7 cellular contexts compared by ENCODE assay signal in genomic region chr12:26113194-26113654, GRCh38. TPM values are rescaled to one million over a fixed set of nuclear protein-coding genes. Genes with fewer than 3 reads are reported as not detected.
DNase-seq lines count a peak whose midpoint lies in the region; ATAC-seq and TF ChIP-seq lines count a peak whose summit lies in the region.

No MANE protein-coding gene starts in this region.

- no peaks in the 10 kb centered on the region for H3K27me3 ChIP-seq in KMS-11 (ENCODE audit: insufficient read depth, low read depth)
- peaks cover 49% of the 10 kb centered on the region for H3K27me3 ChIP-seq in iPS-18a (ENCODE audit: control insufficient read depth, insufficient read depth, low read length)
- no peaks in the 10 kb centered on the region for H3K27me3 ChIP-seq in stomach smooth muscle (ENCODE audit: control insufficient read depth in 1 of 2, insufficient read depth in 2 of 2, low read length in 2 of 2)

- H3K79me2 ChIP-seq in KMS-11 (ENCODE audit: insufficient read depth, low read depth) = peaks cover 5% of the 10 kb centered on the region; the same call in 1 of the 2 replicates

- H3K36me3 ChIP-seq in KMS-11 (ENCODE audit: insufficient read depth) = no peaks in the 10 kb centered on the region
- H3K36me3 ChIP-seq in iPS-18a (ENCODE audit: control insufficient read depth, low read depth, low read length) = no peaks in the 10 kb centered on the region
- H3K36me3 ChIP-seq in stomach smooth muscle (ENCODE audit: control insufficient read depth in 2 of 2, insufficient read depth in 2 of 2, low read length in 2 of 2) = no peaks in the 10 kb centered on the region

- no peaks in the 10 kb centered on the region for H3K9me3 Mint-ChIP-seq in T-cell

- peak overlapping the region; percentile 63 to 80 (median 64) for H3K4me3 Mint-ChIP-seq in T-cell

- peak overlapping the region; percentile 68; the same call in 1 of the 2 replicates for H3K9ac ChIP-seq in KMS-11
- peak overlapping the region; percentile 67 for H3K9ac ChIP-seq in iPS-18a (ENCODE audit: low read length)
- H3K9ac ChIP-seq in stomach smooth muscle (ENCODE audit: low read length in 2 of 2) = peak overlapping the region in 1 of 2 donors; percentile 75

- ATAC-seq in T-cell (replicated peaks in 1 of 4) (no peak), GM19023 (IDR thresholded peaks at IDR 0.05; ENCODE audit: unreplicated experiment) (no peak), HG02973 (IDR thresholded peaks at IDR 0.05; ENCODE audit: unreplicated experiment) (no peak)

- no peak for TF ChIP-seq CTCF in KMS-11 (conservative IDR thresholded peaks at IDR 0.05; ENCODE audit: low read depth, low read length)

- peaks cover 7 to 12% (median 10%) of the 10 kb centered on the region in 3 donors for H3K4me1 Mint-ChIP-seq in T-cell

- peak overlapping the region; percentile 54 for H2AFZ ChIP-seq in KMS-11 (ENCODE audit: low read depth)

- no peaks in the 10 kb centered on the region for H3K36me3 Mint-ChIP-seq in T-cell

- H3K27me3 Mint-ChIP-seq in T-cell = peaks cover 22 to 39% of the 10 kb centered on the region in 2 donors

- H3K27ac ChIP-seq in KMS-11 (peak overlapping the region; percentile 86), iPS-18a (ENCODE audit: low read length) (no peak overlapping the region), stomach smooth muscle (ENCODE audit: low read length) (peak overlapping the region; percentile 95)

- peak overlapping the region; percentile 86 for H3K4me2 ChIP-seq in KMS-11

- DNase-seq in T-cell = no peak
- DNase-seq in KG1 (lab: John Stamatoyannopoulos, UW) = no peak

- CTCF ChIA-PET in T-cell (lab: Charles Lee) = interaction anchor here in 1 of 2 donors (0.5 kb wide), 1 partner anchor 56 kb away, joined by 3 read pairs; no protein-coding TSS in a partner anchor

- POLR2A ChIA-PET in T-cell (lab: Charles Lee) = no interaction called here

- H3K27ac Mint-ChIP-seq in T-cell = no peak overlapping the region

- H3K4me1 ChIP-seq in KMS-11 (ENCODE audit: low read depth, poor library complexity, severe bottlenecking) (peaks cover 53% of the 10 kb centered on the region), iPS-18a (ENCODE audit: control insufficient read depth, low read depth, low read length) (peaks cover 26% of the 10 kb centered on the region), stomach smooth muscle (ENCODE audit: control insufficient read depth, insufficient read depth, low read length) (peaks cover 31% of the 10 kb centered on the region)

- no peaks in the 10 kb centered on the region for H4K20me1 ChIP-seq in KMS-11 (ENCODE audit: insufficient read depth)

- H3K4me3 ChIP-seq in KMS-11 (IDR thresholded peaks at IDR 0.05; ENCODE audit: insufficient read depth, low read depth, low read length) (no peak overlapping the region), iPS-18a (ENCODE audit: low read length) (peak overlapping the region; percentile 63), stomach smooth muscle (ENCODE audit: low read length in 2 of 2) (peak overlapping the region; percentile 62 to 76)

- H3K9me3 ChIP-seq in iPS-18a (ENCODE audit: control insufficient read depth, low read depth, low read length) = no peaks in the 10 kb centered on the region
- H3K9me3 ChIP-seq in stomach smooth muscle (ENCODE audit: control insufficient read depth in 2 of 2, low read length in 2 of 2) = no peaks in the 10 kb centered on the region

RNA-seq across cellular contexts. Expression of gene BHLHE41, which starts 11.6 kb away (rescaled TPM):
- 1 to 10 TPM in 2 of 5 donors, under 1 TPM in 1, not detected in 2; 0.46 to 1.7 (median 1.3) TPM for total RNA-seq in T-cell
